In genomic region chr15:90060797-90061196, GRCh38 we compare ENCODE assay signal across 1 cellular context.
TF ChIP-seq lines count a peak whose summit lies in the region.

No MANE protein-coding gene starts in this region.

TF ChIP-seq in K562, 482 proteins besides CTCF, POLR2A, EP300 and RAD21:
- TF ChIP-seq MNT (conservative IDR thresholded peaks at IDR 0.05) = no peak
- no peak for TF ChIP-seq FOXA1 (IDR thresholded peaks at IDR 0.05; ENCODE audit: borderline replicate concordance)
- TF ChIP-seq THAP12 (CRISPR knock-in tag; IDR thresholded peaks at IDR 0.05) = no peak
- no peak for TF ChIP-seq STAT6 (CRISPR knock-in tag; IDR thresholded peaks at IDR 0.05)
